ENCODE assay signal across 8 cellular contexts in genomic region chr16:57720142-57720575, GRCh38. TPM values are rescaled to one million over a fixed set of nuclear protein-coding genes. Genes with fewer than 3 reads are reported as not detected.
DNase-seq lines count a peak whose midpoint lies in the region; ATAC-seq, FAIRE-seq and TF ChIP-seq lines count a peak whose summit lies in the region.

No MANE protein-coding gene starts in this region.

- TF ChIP-seq RAD21 in H1 (IDR thresholded peaks at IDR 0.05 in 1 of 2, conservative IDR thresholded peaks at IDR 0.05 in 1 of 2; ENCODE audit: low read depth in 2 of 2, low read length in 2 of 2), result peak; percentile 43 to 67

- FAIRE-seq in H1 (lab: Jason Lieb, UNC) (no peak), urothelium cell line (lab: Jason Lieb, UNC) (no peak)

- CTCF ChIA-PET in H1 (lab: Charles Lee; ENCODE audit: partially characterized antibody), result interaction anchor here (1.0 to 2.4 kb wide), 7 partner anchors 9 to 144 kb away, joined by 3 to 9 read pairs (median 5); no protein-coding TSS in a partner anchor

- 84% methylated on average over 3 of the region's 3 CpGs; no CpG with 5 or more reads in 1 of the 2 experiments for WGBS in H1 (ENCODE audit: extremely low coverage in 1 of 2, insufficient coverage in 1 of 2, insufficient read length in 1 of 2, insufficient replicate concordance in 2 of 2, low coverage in 1 of 2, low lambda C conversion rate in 2 of 2, missing lambda C conversion rate in 1 of 2), 2 experiments
- no CpG with 5 or more reads among the region's 3 CpGs for WGBS in mesendoderm (ENCODE audit: extremely low coverage, insufficient coverage, low lambda C conversion rate)

- no peak overlapping the region for H2AK5ac ChIP-seq in H1 (ENCODE audit: low read depth, low read length)
- H2AK5ac ChIP-seq in mesendoderm (ENCODE audit: low read length), result no peak overlapping the region

- H2BK120ac ChIP-seq in H1 (replicated peaks; ENCODE audit: low read depth, low read length) (no peak overlapping the region), mesendoderm (ENCODE audit: low read depth, low read length) (no peak overlapping the region)

- ATAC-seq in HG03520 (IDR thresholded peaks at IDR 0.05; ENCODE audit: unreplicated experiment), result no peak
- ATAC-seq in GM19324 (IDR thresholded peaks at IDR 0.05; ENCODE audit: low FRiP score, unreplicated experiment), result no peak

- H3K9me3 ChIP-seq in H1 (ENCODE audit: insufficient read depth in 2 of 2, low read depth in 1 of 2, low read length in 1 of 2), result no peaks in the 10 kb centered on the region

- H3K18ac ChIP-seq in H1 (ENCODE audit: extremely low read depth, low read length) (no peak overlapping the region), mesendoderm (ENCODE audit: low read length) (no peak overlapping the region)

- H2BK12ac ChIP-seq in H1 (ENCODE audit: low read depth, low read length), result no peak overlapping the region

- H2BK5ac ChIP-seq in H1 (ENCODE audit: low read depth, low read length) (no peak overlapping the region), mesendoderm (ENCODE audit: low read length) (no peak overlapping the region)

- H3K4me2 ChIP-seq in H1 (ENCODE audit: insufficient read depth in 1 of 2, low read depth in 2 of 2, low read length in 2 of 2) (no peak overlapping the region), mesendoderm (ENCODE audit: low read length) (no peak overlapping the region)

- H3K36me3 ChIP-seq in H1 (ENCODE audit: control insufficient read depth in 2 of 4, insufficient read depth in 4 of 4, low read length in 3 of 4) (no peaks in the 10 kb centered on the region), mesendoderm (ENCODE audit: control insufficient read depth, insufficient read depth, low read length) (no peaks in the 10 kb centered on the region)

- no peak for TF ChIP-seq POLR2A in H1 (IDR thresholded peaks at IDR 0.05; ENCODE audit: control extremely low read depth in 1 of 2, low read depth in 2 of 2, low read length in 2 of 2)

- H3K4me1 ChIP-seq in H1 (replicated peaks in 1 of 4; ENCODE audit: control insufficient read depth in 3 of 4, insufficient read depth in 4 of 4, low read length in 3 of 4), result no peaks in the 10 kb centered on the region
- no peaks in the 10 kb centered on the region for H3K4me1 ChIP-seq in mesendoderm (ENCODE audit: control insufficient read depth, low read depth, low read length)

- no peak overlapping the region for H4K91ac ChIP-seq in H1 (replicated peaks; ENCODE audit: insufficient read length, low read length)

- H3K9ac ChIP-seq in H1 (replicated peaks in 1 of 4; ENCODE audit: extremely low read depth in 1 of 4, low read depth in 3 of 4, low read length in 3 of 4) (no peak overlapping the region), mesendoderm (ENCODE audit: low read length) (no peak overlapping the region)

- H3K27me3 ChIP-seq in H1 (replicated peaks in 1 of 4; ENCODE audit: control insufficient read depth in 3 of 4, extremely low read depth in 1 of 4, insufficient read depth in 3 of 4, low read length in 3 of 4), result no peaks in the 10 kb centered on the region; a peak in 1 of 7 replicates
- H3K27me3 ChIP-seq in mesendoderm (ENCODE audit: insufficient read depth, low read length, poor library complexity), result no peaks in the 10 kb centered on the region

- H4K8ac ChIP-seq in H1 (ENCODE audit: extremely low read depth, insufficient read depth, low read length) (no peak overlapping the region), mesendoderm (ENCODE audit: low read depth, low read length) (no peak overlapping the region)

- no peaks in the 10 kb centered on the region for H3K79me2 ChIP-seq in H1 (ENCODE audit: control insufficient read depth in 1 of 2, insufficient read depth in 2 of 2, low read length in 2 of 2)
- no peaks in the 10 kb centered on the region for H3K79me2 ChIP-seq in mesendoderm (ENCODE audit: control insufficient read depth, insufficient read depth, low read length)

- peak; percentile 57 to 63 (median 61) for TF ChIP-seq CTCF in H1 (IDR thresholded peaks at IDR 0.05; ENCODE audit: control extremely low read depth in 1 of 3, insufficient read depth in 1 of 3, low read depth in 1 of 3, low read length in 3 of 3)

- no peak for TF ChIP-seq EP300 in H1 (IDR thresholded peaks at IDR 0.05; ENCODE audit: borderline replicate concordance in 1 of 2, low read depth in 2 of 2, low read length in 2 of 2)

- H4K5ac ChIP-seq in H1 (ENCODE audit: insufficient read length, low read depth, low read length) (no peak overlapping the region), mesendoderm (ENCODE audit: low read length) (no peak overlapping the region)

- no peak overlapping the region for H3K27ac ChIP-seq in H1 (ENCODE audit: low read depth, low read length)
- no peak overlapping the region for H3K27ac ChIP-seq in mesendoderm (ENCODE audit: low read depth, low read length)

- no peak overlapping the region for H3K56ac ChIP-seq in H1 (replicated peaks; ENCODE audit: insufficient read length, low read depth, low read length)
- no peak overlapping the region for H3K56ac ChIP-seq in mesendoderm (ENCODE audit: low read length)

- POLR2A ChIA-PET in H1 (lab: Charles Lee; ENCODE audit: partially characterized antibody), result no interaction called here

- H3K79me1 ChIP-seq in H1 (ENCODE audit: low read depth, low read length), result no peaks in the 10 kb centered on the region
- no peaks in the 10 kb centered on the region for H3K79me1 ChIP-seq in mesendoderm (ENCODE audit: low read length)

- H3K4ac ChIP-seq in H1 (replicated peaks; ENCODE audit: insufficient read length, low read depth, low read length) (no peak overlapping the region), mesendoderm (ENCODE audit: low read depth, low read length) (no peak overlapping the region)

- no peak overlapping the region for H3K14ac ChIP-seq in H1 (ENCODE audit: insufficient read length)

- in situ Hi-C loops in KBM-7 (cut with MboI; ENCODE audit: low pct_unique_long_range_greater_than_20kb, low sequenced_read_pairs), result no loop called here

- no peak overlapping the region for H3K23ac ChIP-seq in H1 (ENCODE audit: insufficient read length)
- no peak overlapping the region for H3K23ac ChIP-seq in mesendoderm (ENCODE audit: low read length)

- H4K20me1 ChIP-seq in H1 (replicated peaks in 1 of 2; ENCODE audit: control insufficient read depth in 1 of 2, insufficient read depth in 2 of 2, low read length in 2 of 2), result no peaks in the 10 kb centered on the region

- no peak overlapping the region for H2BK20ac ChIP-seq in H1 (ENCODE audit: low read length)

- H3K23me2 ChIP-seq in H1 (ENCODE audit: low read depth, low read length), result no peaks in the 10 kb centered on the region

- H2BK15ac ChIP-seq in H1 (ENCODE audit: low read length), result no peak overlapping the region
- no peak overlapping the region for H2BK15ac ChIP-seq in mesendoderm (replicated peaks; ENCODE audit: low read depth)

- H3K4me3 ChIP-seq in H1 (ENCODE audit: extremely low read depth in 1 of 4, insufficient read depth in 2 of 4, low read depth in 3 of 4, low read length in 4 of 4), result no peak overlapping the region
- H3K4me3 ChIP-seq in mesendoderm (ENCODE audit: low read length), result no peak overlapping the region

- no peak overlapping the region for H2AFZ ChIP-seq in H1 (ENCODE audit: low read length)

- peak; percentile 73 for DNase-seq in ELR (ENCODE audit: low read depth)
- DNase-seq in KBM-7, result peak; percentile 80
- peak; percentile 83 for DNase-seq in UCSD-AML1 (lab: John Stamatoyannopoulos, UW; ENCODE audit: unreplicated experiment)
- DNase-seq in H1 (ENCODE audit: low read depth in 1 of 2, low spot score in 2 of 2), result peak in 1 of 2 experiments; percentile 60
- peak; percentile 57 for DNase-seq in mesendoderm
- DNase-seq in urothelium cell line (ENCODE audit: low spot score), result peak; percentile 50

TF ChIP-seq in H1, 55 proteins besides CTCF, POLR2A, EP300 and RAD21 (continues in another document):
- TF ChIP-seq CHD1 (IDR thresholded peaks at IDR 0.05; ENCODE audit: low read depth, low read length) (no peak), SP2 (IDR thresholded peaks at IDR 0.05; ENCODE audit: low read length) (no peak), YY1 (IDR thresholded peaks at IDR 0.05; ENCODE audit: low read depth, low read length) (no peak), CBX5 (IDR thresholded peaks at IDR 0.05; ENCODE audit: low read depth, low read length) (no peak)

RNA-seq across cellular contexts. Expression of gene KATNB1, which starts 15.4 kb away (rescaled TPM):
- 50.2 and 50.3 TPM in 2 replicates for total RNA-seq in H1 (2021; fragmentation: NEBNext Ultra II Directional; extraction: Animal tissue kit (Norgen Biotek cat#: 25700))
- polyA plus RNA-seq in H1 (2011; rRNA removed), result 60.4 and 88.4 TPM in 2 replicates
- polyA plus RNA-seq in H1 (2011; cell fraction: cytosol; rRNA removed), result 55.3 TPM
- 166 TPM for polyA plus RNA-seq in H1 (2011; cell fraction: nucleus; rRNA removed)
- 25.0 to 47.4 TPM (median 43.4 TPM) in 4 replicates for polyA plus RNA-seq in H1 (2012, experiment 1 of 2)
- polyA plus RNA-seq in H1 (2012, experiment 2 of 2), result 48.3 TPM
- polyA plus RNA-seq in H1 (2013, experiment 1 of 2), result 31.0 TPM
- polyA plus RNA-seq in H1 (2013, experiment 2 of 2), result 28.8 TPM
- polyA minus RNA-seq in H1 (2011; rRNA and poly(A)+ RNA removed), result 31.8 and 43.0 TPM in 2 replicates
- polyA minus RNA-seq in H1 (2011; cell fraction: cytosol; rRNA and poly(A)+ RNA removed), result 29.9 TPM
- polyA minus RNA-seq in H1 (2011; cell fraction: nucleus; rRNA and poly(A)+ RNA removed), result 42.7 TPM
- 30.2 TPM for polyA plus RNA-seq in mesendoderm (2013, experiment 1 of 2)
- 30.1 TPM for polyA plus RNA-seq in mesendoderm (2013, experiment 2 of 2)

RNA-seq across cellular contexts. Expression of gene DRC7, which starts 25.6 kb away (rescaled TPM):
- not detected in 2 replicates for total RNA-seq in H1 (2021; fragmentation: NEBNext Ultra II Directional; extraction: Animal tissue kit (Norgen Biotek cat#: 25700))
- 0.13 and 0.14 TPM in 2 replicates for polyA plus RNA-seq in H1 (2011; rRNA removed)
- polyA plus RNA-seq in H1 (2011; cell fraction: cytosol; rRNA removed), result 0.16 TPM
- polyA plus RNA-seq in H1 (2011; cell fraction: nucleus; rRNA removed), result 0.27 TPM
- 0.23 to 0.48 TPM (median 0.27 TPM) in 3 of 4 replicates, not detected in the other for polyA plus RNA-seq in H1 (2012, experiment 1 of 2)
- not detected for polyA plus RNA-seq in H1 (2012, experiment 2 of 2)
- 0.06 TPM for polyA plus RNA-seq in H1 (2013, experiment 1 of 2)
- 0.04 TPM for polyA plus RNA-seq in H1 (2013, experiment 2 of 2)
- 0.09 TPM in 1 of 2 replicates, not detected in the other for polyA minus RNA-seq in H1 (2011; rRNA and poly(A)+ RNA removed)
- not detected for polyA minus RNA-seq in H1 (2011; cell fraction: cytosol; rRNA and poly(A)+ RNA removed)
- polyA minus RNA-seq in H1 (2011; cell fraction: nucleus; rRNA and poly(A)+ RNA removed), result not detected
- 0.06 TPM for polyA plus RNA-seq in mesendoderm (2013, experiment 1 of 2)
- polyA plus RNA-seq in mesendoderm (2013, experiment 2 of 2), result not detected

RNA-seq across cellular contexts. Expression of gene ADGRG3, which starts 52.1 kb away (rescaled TPM):
- total RNA-seq in H1 (2021; fragmentation: NEBNext Ultra II Directional; extraction: Animal tissue kit (Norgen Biotek cat#: 25700)), result 0.15 and 0.28 TPM in 2 replicates
- polyA plus RNA-seq in H1 (2011; rRNA removed), result 0.94 and 0.98 TPM in 2 replicates
- polyA plus RNA-seq in H1 (2011; cell fraction: cytosol; rRNA removed), result 1.00 TPM
- polyA plus RNA-seq in H1 (2011; cell fraction: nucleus; rRNA removed), result 0.87 TPM
- 0.64 to 1.4 TPM (median 0.87 TPM) in 4 replicates for polyA plus RNA-seq in H1 (2012, experiment 1 of 2)
- polyA plus RNA-seq in H1 (2012, experiment 2 of 2), result 0.42 TPM
- 0.20 TPM for polyA plus RNA-seq in H1 (2013, experiment 1 of 2)
- 0.52 TPM for polyA plus RNA-seq in H1 (2013, experiment 2 of 2)
- 0.59 and 0.69 TPM in 2 replicates for polyA minus RNA-seq in H1 (2011; rRNA and poly(A)+ RNA removed)
- not detected for polyA minus RNA-seq in H1 (2011; cell fraction: cytosol; rRNA and poly(A)+ RNA removed)
- 0.60 TPM for polyA minus RNA-seq in H1 (2011; cell fraction: nucleus; rRNA and poly(A)+ RNA removed)
- polyA plus RNA-seq in mesendoderm (2013, experiment 1 of 2), result 0.06 TPM
- 0.10 TPM for polyA plus RNA-seq in mesendoderm (2013, experiment 2 of 2)
